Comparison of ENCODE assay signal across 15 cellular contexts in genomic region chr22:20043057-20043996, GRCh38. TPM values are rescaled to one million over a fixed set of nuclear protein-coding genes. Genes with fewer than 3 reads are reported as not detected.
DNase-seq lines count a peak whose midpoint lies in the region; ATAC-seq, FAIRE-seq and TF ChIP-seq lines count a peak whose summit lies in the region.
"Had no signal": no experiment of that assay in that cellular context is flagged by ENCODE, and none has a peak within 500 bp of the region (broad histone marks: within the 10 kb centered on the region; RNA-seq: fewer than 3 reads in every experiment).

No MANE protein-coding gene starts in this region.

- H2AFZ ChIP-seq in neural progenitor cell (replicated peaks), result no peak overlapping the region

- H3K4me1 ChIP-seq in neural progenitor cell, result no peaks in the 10 kb centered on the region
- H3K4me1 ChIP-seq: A549, Caco-2 had no signal

- H3K4me1 Mint-ChIP-seq in T-helper 17 cell (peaks cover 10% of the 10 kb centered on the region), neural progenitor cell (peaks cover 3% of the 10 kb centered on the region)
- H3K4me1 Mint-ChIP-seq in stimulated activated naive B cell treated with anti-CD40 and anti-IgM and Interleukin-4, amounts not matched to agents 10 μg/mL and 1 μg/mL and 100 μg/mL, for 72 hours, result peaks cover 4 to 10% of the 10 kb centered on the region in 2 donors
- peaks cover 7% of the 10 kb centered on the region for H3K4me1 Mint-ChIP-seq in activated CD8-positive, alpha-beta T cell treated with anti-CD3 and anti-CD28 coated beads for 36 hours (ENCODE audit: low read depth)
- H3K4me1 Mint-ChIP-seq: CD14-positive monocyte had no signal

- H3F3A ChIP-seq in neural progenitor cell (ENCODE audit: low read depth), result no peaks in the 10 kb centered on the region

- DNase-seq in T-helper 17 cell, result no peak
- DNase-seq in bronchial epithelial cell (ENCODE audit: low read depth), result no peak
- no peak for DNase-seq in neural progenitor cell (ENCODE audit: low spot score)
- no peak for DNase-seq in stimulated activated naive B cell treated with anti-CD40 and anti-IgM and Interleukin-4, amounts not matched to agents 10 μg/mL and 1 μg/mL and 100 μg/mL, for 72 hours
- DNase-seq in NCI-H1436 treated with DMSO at 0.1 percent for 48 hours (lab: John Stamatoyannopoulos, UW), result no peak
- DNase-seq in activated CD8-positive, alpha-beta T cell treated with anti-CD3 and anti-CD28 coated beads for 36 hours, result no peak
- DNase-seq in stimulated activated CD4-positive, alpha-beta T cell treated with anti-CD3 and anti-CD28 coated beads, Interleukin-15, amount 100 ng/mL, for 24 hours, result no peak
- DNase-seq: Caco-2; CD8-positive, alpha-beta memory T cell; DMS53; GF-D8 had no signal

- H3K9ac ChIP-seq in neural progenitor cell, result no peak overlapping the region

- intact Hi-C loops in activated CD8-positive, alpha-beta T cell treated with anti-CD3 and anti-CD28 coated beads for 36 hours (cut with micrococcal nuclease), result no loop called here

- H3K27me3 ChIP-seq in bronchial epithelial cell (ENCODE audit: control insufficient read depth, insufficient read depth, low read length) (no peaks in the 10 kb centered on the region), neural progenitor cell (no peaks in the 10 kb centered on the region)

- H3K36me3 ChIP-seq in bronchial epithelial cell (ENCODE audit: control insufficient read depth, insufficient read depth, low read length) (peaks cover 5% of the 10 kb centered on the region), neural progenitor cell (no peaks in the 10 kb centered on the region)

- no peaks in the 10 kb centered on the region for H3K79me2 ChIP-seq in neural progenitor cell (ENCODE audit: low read depth)

- H3K27ac Mint-ChIP-seq in T-helper 17 cell (peak overlapping the region; percentile 39), neural progenitor cell (peak overlapping the region; percentile 66)
- peak overlapping the region; percentile 37 for H3K27ac Mint-ChIP-seq in stimulated activated naive B cell treated with anti-CD40 and anti-IgM and Interleukin-4, amounts not matched to agents 10 μg/mL and 1 μg/mL and 100 μg/mL, for 72 hours
- H3K27ac Mint-ChIP-seq in activated CD8-positive, alpha-beta T cell treated with anti-CD3 and anti-CD28 coated beads for 36 hours, result no peak overlapping the region

- no peak overlapping the region for H3K27ac ChIP-seq in neural progenitor cell
- H3K27ac ChIP-seq: A549 had no signal

- no peaks in the 10 kb centered on the region for H4K20me1 ChIP-seq in neural progenitor cell (ENCODE audit: low read depth)

- TF ChIP-seq CTCF in bronchial epithelial cell (IDR thresholded peaks at IDR 0.05; ENCODE audit: insufficient read depth, low read length, severe bottlenecking) (no peak), neural progenitor cell (IDR thresholded peaks at IDR 0.05) (no peak)
- TF ChIP-seq CTCF in activated CD8-positive, alpha-beta T cell treated with anti-CD3 and anti-CD28 coated beads for 36 hours (IDR thresholded peaks at IDR 0.05), result no peak

- no peak overlapping the region for H3K4me3 ChIP-seq in bronchial epithelial cell (ENCODE audit: low read depth, low read length)
- H3K4me3 ChIP-seq in neural progenitor cell, result no peak overlapping the region
- H3K4me3 ChIP-seq: A549 had no signal

- peaks cover 6% of the 10 kb centered on the region for H3K36me3 Mint-ChIP-seq in T-helper 17 cell (ENCODE audit: low read depth)
- H3K36me3 Mint-ChIP-seq in neural progenitor cell, result peaks cover 8% of the 10 kb centered on the region
- H3K36me3 Mint-ChIP-seq in stimulated activated naive B cell treated with anti-CD40 and anti-IgM and Interleukin-4, amounts not matched to agents 10 μg/mL and 1 μg/mL and 100 μg/mL, for 72 hours, result peaks cover 48% of the 10 kb centered on the region in 2 donors
- peaks cover 23% of the 10 kb centered on the region for H3K36me3 Mint-ChIP-seq in activated CD8-positive, alpha-beta T cell treated with anti-CD3 and anti-CD28 coated beads for 36 hours (ENCODE audit: low read depth)

- no peaks in the 10 kb centered on the region for H3K9me3 ChIP-seq in T-helper 17 cell (ENCODE audit: control insufficient read depth, low read length, poor library complexity, severe bottlenecking)
- H3K9me3 ChIP-seq in neural progenitor cell (ENCODE audit: low read depth), result no peaks in the 10 kb centered on the region

- ATAC-seq in T-helper 17 cell, result no peak
- ATAC-seq in stimulated activated naive B cell treated with anti-CD40 and anti-IgM and Interleukin-4, amounts not matched to agents 10 μg/mL and 1 μg/mL and 100 μg/mL, for 72 hours (replicated peaks), result no peak
- ATAC-seq in activated CD8-positive, alpha-beta T cell treated with anti-CD3 and anti-CD28 coated beads for 36 hours, result no peak
- ATAC-seq: A549, HCT116 had no signal

- H3K4me3 Mint-ChIP-seq in T-helper 17 cell, result no peak overlapping the region
- no peak overlapping the region for H3K4me3 Mint-ChIP-seq in neural progenitor cell
- no peak overlapping the region for H3K4me3 Mint-ChIP-seq in stimulated activated naive B cell treated with anti-CD40 and anti-IgM and Interleukin-4, amounts not matched to agents 10 μg/mL and 1 μg/mL and 100 μg/mL, for 72 hours
- H3K4me3 Mint-ChIP-seq in activated CD8-positive, alpha-beta T cell treated with anti-CD3 and anti-CD28 coated beads for 36 hours, result no peak overlapping the region
- H3K4me3 Mint-ChIP-seq: CD14-positive monocyte; CD8-positive, alpha-beta memory T cell had no signal

- CTCF ChIA-PET in activated CD8-positive, alpha-beta T cell treated with anti-CD3 and anti-CD28 coated beads for 36 hours (lab: Charles Lee), result no interaction called here

- no peak overlapping the region for H3K4me2 ChIP-seq in neural progenitor cell
- H3K4me2 ChIP-seq: A549 had no signal

- POLR2A ChIA-PET in activated CD8-positive, alpha-beta T cell treated with anti-CD3 and anti-CD28 coated beads for 36 hours (lab: Charles Lee), result no interaction called here

- peaks cover 4% of the 10 kb centered on the region for H3K9me3 Mint-ChIP-seq in neural progenitor cell
- peaks cover 0 to 1% of the 10 kb centered on the region in 2 donors for H3K9me3 Mint-ChIP-seq in stimulated activated naive B cell treated with anti-CD40 and anti-IgM and Interleukin-4, amounts not matched to agents 10 μg/mL and 1 μg/mL and 100 μg/mL, for 72 hours
- peaks cover 6% of the 10 kb centered on the region for H3K9me3 Mint-ChIP-seq in activated CD8-positive, alpha-beta T cell treated with anti-CD3 and anti-CD28 coated beads for 36 hours
- H3K9me3 Mint-ChIP-seq: CD8-positive, alpha-beta memory T cell had no signal

- no peaks in the 10 kb centered on the region for H3K27me3 Mint-ChIP-seq in T-helper 17 cell
- peaks cover 4% of the 10 kb centered on the region for H3K27me3 Mint-ChIP-seq in neural progenitor cell (ENCODE audit: insufficient read depth, low read depth)
- H3K27me3 Mint-ChIP-seq in stimulated activated naive B cell treated with anti-CD40 and anti-IgM and Interleukin-4, amounts not matched to agents 10 μg/mL and 1 μg/mL and 100 μg/mL, for 72 hours, result no peaks in the 10 kb centered on the region
- no peaks in the 10 kb centered on the region for H3K27me3 Mint-ChIP-seq in activated CD8-positive, alpha-beta T cell treated with anti-CD3 and anti-CD28 coated beads for 36 hours

- FAIRE-seq in bronchial epithelial cell (lab: Jason Lieb, UNC), result peak; percentile 28
- FAIRE-seq: A549, H54 had no signal

RNA-seq across cellular contexts. Expression of gene TANGO2, which starts 22.4 kb away (rescaled TPM):
- total RNA-seq in T-helper 17 cell, result 10 to 100 TPM; 31.7 to 44.3 TPM
- total RNA-seq in bronchial epithelial cell, result 41.6 and 44.2 TPM in 2 replicates
- 9.1 and 10.0 TPM in 2 replicates for total RNA-seq in neural progenitor cell (ENCODE audit: low replicate concordance)
- 10 to 100 TPM; 15.7 to 18.3 TPM for total RNA-seq in activated CD8-positive, alpha-beta T cell treated with anti-CD3 and anti-CD28 coated beads for 36 hours

RNA-seq across cellular contexts. Expression of gene ARVCF, which starts 26.7 kb away (rescaled TPM):
- total RNA-seq in T-helper 17 cell (1 to 10 TPM; 1.3 to 2.8 TPM), bronchial epithelial cell (19.2 and 23.2 TPM in 2 replicates), neural progenitor cell (ENCODE audit: low replicate concordance) (35.4 and 159 TPM in 2 replicates)
- 1 to 10 TPM; 1.2 to 1.9 TPM for total RNA-seq in activated CD8-positive, alpha-beta T cell treated with anti-CD3 and anti-CD28 coated beads for 36 hours

RNA-seq across cellular contexts. Expression of gene DGCR8, which starts 36.7 kb away (rescaled TPM):
- 10 to 100 TPM; 32.0 to 37.9 TPM for total RNA-seq in T-helper 17 cell
- 30.5 and 39.8 TPM in 2 replicates for total RNA-seq in bronchial epithelial cell
- 29.1 and 39.7 TPM in 2 replicates for total RNA-seq in neural progenitor cell (ENCODE audit: low replicate concordance)
- total RNA-seq in activated CD8-positive, alpha-beta T cell treated with anti-CD3 and anti-CD28 coated beads for 36 hours, result 10 to 100 TPM; 35.0 to 38.8 TPM
